8 cellular contexts compared by ENCODE assay signal in the genomic region with DNA sequence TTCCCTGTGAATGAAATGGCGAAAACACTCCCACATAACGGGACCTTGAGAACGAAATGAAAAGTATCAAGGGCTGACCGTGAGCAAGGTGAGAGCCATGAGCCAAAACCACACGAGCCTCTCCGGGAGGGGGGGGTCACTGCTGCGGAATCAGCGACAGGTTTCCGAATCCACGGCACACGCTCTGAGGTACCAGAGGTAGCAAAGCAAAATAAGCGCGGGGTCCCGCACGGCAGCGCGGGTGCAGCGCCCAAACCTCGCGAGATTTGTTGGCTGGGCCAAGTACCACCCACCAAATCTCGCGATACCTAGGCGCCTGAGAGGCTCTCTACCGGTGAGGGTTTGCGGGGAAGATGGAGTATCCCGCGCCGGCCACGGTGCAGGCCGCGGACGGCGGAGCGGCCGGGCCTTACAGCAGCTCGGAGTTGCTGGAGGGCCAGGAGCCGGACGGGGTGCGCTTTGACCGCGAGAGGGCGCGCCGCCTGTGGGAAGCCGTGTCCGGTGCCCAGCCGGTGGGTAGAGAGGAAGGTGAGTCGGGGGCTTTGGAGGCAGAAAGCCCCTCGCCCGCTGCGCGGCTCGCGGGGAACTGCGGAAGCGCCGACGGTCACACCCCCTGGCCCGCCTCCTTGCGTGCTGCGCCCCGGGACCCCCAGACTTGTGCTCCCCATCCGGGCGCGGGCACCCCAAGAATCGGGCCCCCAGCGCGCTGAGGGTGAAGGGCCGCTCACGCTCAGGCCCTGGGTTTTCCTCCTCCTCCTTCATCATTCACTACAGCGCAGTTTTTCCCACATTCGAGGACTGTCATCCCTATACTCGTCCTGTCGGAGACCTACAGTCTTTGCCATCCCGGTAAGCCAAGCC. TPM values are rescaled to one million over a fixed set of nuclear protein-coding genes. Genes with fewer than 3 reads are reported as not detected.
DNase-seq lines count a peak whose midpoint lies in the region; ATAC-seq, FAIRE-seq and TF ChIP-seq lines count a peak whose summit lies in the region.

ZNF346 (plus strand) TSS at position 311 of the 861 bp plus-strand sequence; CDS start at position 354, 43 bp downstream.

- H3K79me2 ChIP-seq in H1 (ENCODE audit: control insufficient read depth in 1 of 2, insufficient read depth in 2 of 2, low read length in 2 of 2): peaks cover 0 to 23% of the 10 kb centered on the region in 2 experiments; a peak in 2 of 4 replicates

- peak; percentile 1 to 32; a peak in 1 of 4 replicates for TF ChIP-seq RAD21 in H1 (IDR thresholded peaks at IDR 0.05 in 1 of 2, conservative IDR thresholded peaks at IDR 0.05 in 1 of 2; ENCODE audit: low read depth in 2 of 2, low read length in 2 of 2)

- no peaks in the 10 kb centered on the region for H4K20me1 ChIP-seq in H1 (replicated peaks in 1 of 2; ENCODE audit: control insufficient read depth in 1 of 2, insufficient read depth in 2 of 2, low read length in 2 of 2)

- WGBS in H1 (ENCODE audit: extremely low coverage in 1 of 2, insufficient coverage in 1 of 2, insufficient read length in 1 of 2, insufficient replicate concordance in 2 of 2, low coverage in 1 of 2, low lambda C conversion rate in 2 of 2, missing lambda C conversion rate in 1 of 2), 2 experiments: 3% methylated on average over 75 of the region's 75 CpGs; no CpG with 5 or more reads in 1 of the 2 experiments
- 2% methylated on average over 67 of the region's 75 CpGs for WGBS in mesenchymal stem cell

- H3K9me3 ChIP-seq in H1 (ENCODE audit: insufficient read depth in 2 of 2, low read depth in 1 of 2, low read length in 1 of 2) (no peaks in the 10 kb centered on the region), mesenchymal stem cell (ENCODE audit: control insufficient read depth, low read length) (no peaks in the 10 kb centered on the region)

- ATAC-seq in GM21360 (IDR thresholded peaks at IDR 0.05; ENCODE audit: unreplicated experiment): peak; percentile 88

- peaks cover 7% of the 10 kb centered on the region; the same call in 1 of the 2 replicates for H3K23me2 ChIP-seq in H1 (ENCODE audit: low read depth, low read length)

- H2BK120ac ChIP-seq in H1 (replicated peaks; ENCODE audit: low read depth, low read length) (no peak within 1 kb of the TSS), mesenchymal stem cell (ENCODE audit: low read depth, low read length) (no peak within 1 kb of the TSS)

- H2BK12ac ChIP-seq in H1 (ENCODE audit: low read depth, low read length) (peak within 1 kb of the TSS; percentile 52; the same call in 1 of the 2 replicates), mesenchymal stem cell (ENCODE audit: low read length in 2 of 2) (peak within 1 kb of the TSS; percentile 14 to 42)

- POLR2A ChIA-PET in H1 (lab: Charles Lee; ENCODE audit: partially characterized antibody): interaction anchor here (0.8 to 2.5 kb wide), 12 partner anchors 10 to 123 kb away, joined by 3 to 26 read pairs (median 4); partner anchors contain the start of genes NSD1 and UIMC1

- H3K56ac ChIP-seq in H1 (replicated peaks; ENCODE audit: insufficient read length, low read depth, low read length): no peak within 1 kb of the TSS

- peak; percentile 55 to 66 (median 64) for TF ChIP-seq CTCF in H1 (IDR thresholded peaks at IDR 0.05; ENCODE audit: control extremely low read depth in 1 of 3, insufficient read depth in 1 of 3, low read depth in 1 of 3, low read length in 3 of 3)

- H4K8ac ChIP-seq in H1 (ENCODE audit: extremely low read depth, insufficient read depth, low read length) (peak within 1 kb of the TSS; percentile 95), mesenchymal stem cell (ENCODE audit: low read length) (peak within 1 kb of the TSS; percentile 98)

- H4K91ac ChIP-seq in H1 (replicated peaks; ENCODE audit: insufficient read length, low read length) (peak within 1 kb of the TSS; percentile 35), mesenchymal stem cell (ENCODE audit: low read length) (peak within 1 kb of the TSS; percentile 72)

- H3K27me3 ChIP-seq in H1 (replicated peaks in 1 of 4; ENCODE audit: control insufficient read depth in 3 of 4, extremely low read depth in 1 of 4, insufficient read depth in 3 of 4, low read length in 3 of 4) (no peaks in the 10 kb centered on the region), mesenchymal stem cell (ENCODE audit: control insufficient read depth in 1 of 2, insufficient read depth in 1 of 2, low read length in 2 of 2) (no peaks in the 10 kb centered on the region)

- H3K27ac ChIP-seq in H1 (ENCODE audit: low read depth, low read length): peak within 1 kb of the TSS; percentile 13; the same call in 1 of the 2 replicates
- H3K27ac ChIP-seq in mesenchymal stem cell (ENCODE audit: low read length, poor library complexity, severe bottlenecking): no peak within 1 kb of the TSS

- no peak for TF ChIP-seq EP300 in H1 (IDR thresholded peaks at IDR 0.05; ENCODE audit: borderline replicate concordance in 1 of 2, low read depth in 2 of 2, low read length in 2 of 2)

- peak within 1 kb of the TSS; percentile 49 to 75 (median 74) for H3K4me3 ChIP-seq in H1 (ENCODE audit: extremely low read depth in 1 of 4, insufficient read depth in 2 of 4, low read depth in 3 of 4, low read length in 4 of 4)
- peak within 1 kb of the TSS; percentile 85 to 90 for H3K4me3 ChIP-seq in mesenchymal stem cell (ENCODE audit: insufficient read depth in 1 of 2, low read depth in 1 of 2, low read length in 2 of 2)

- CTCF ChIA-PET in H1 (lab: Charles Lee; ENCODE audit: partially characterized antibody): interaction anchor here (0.8 to 3.4 kb wide), 15 partner anchors 11 to 362 kb away, joined by 3 to 17 read pairs (median 4); partner anchors contain the start of gene UIMC1

- FAIRE-seq in H1 (lab: Jason Lieb, UNC): no peak

- H3K14ac ChIP-seq in H1 (ENCODE audit: insufficient read length): no peak within 1 kb of the TSS
- peak within 1 kb of the TSS in 1 of 2 experiments; percentile 89 for H3K14ac ChIP-seq in mesenchymal stem cell (ENCODE audit: low read length in 2 of 2)

- H3K4me2 ChIP-seq in H1 (ENCODE audit: insufficient read depth in 1 of 2, low read depth in 2 of 2, low read length in 2 of 2) (peak within 1 kb of the TSS; percentile 87 to 95), mesenchymal stem cell (ENCODE audit: low read length, poor library complexity, severe bottlenecking) (peak within 1 kb of the TSS; percentile 93)

- H3K18ac ChIP-seq in H1 (ENCODE audit: extremely low read depth, low read length) (peak within 1 kb of the TSS; percentile 89; the same call in 1 of the 2 replicates), mesenchymal stem cell (ENCODE audit: low read depth in 1 of 2, low read length in 2 of 2) (peak within 1 kb of the TSS; percentile 87 to 98)

- H2BK5ac ChIP-seq in H1 (ENCODE audit: low read depth, low read length) (peak within 1 kb of the TSS; percentile 60; the same call in 1 of the 2 replicates), mesenchymal stem cell (ENCODE audit: low read depth, low read length, poor library complexity, severe bottlenecking) (no peak within 1 kb of the TSS)

- peaks cover 0 to 4% (median 0%) of the 10 kb centered on the region in 4 experiments; a peak in 3 of 7 replicates for H3K4me1 ChIP-seq in H1 (replicated peaks in 1 of 4; ENCODE audit: control insufficient read depth in 3 of 4, insufficient read depth in 4 of 4, low read length in 3 of 4)
- H3K4me1 ChIP-seq in mesenchymal stem cell (ENCODE audit: control insufficient read depth, insufficient read depth, low read depth, low read length): peaks cover 8% of the 10 kb centered on the region

- H3K9ac ChIP-seq in H1 (replicated peaks in 1 of 4; ENCODE audit: extremely low read depth in 1 of 4, low read depth in 3 of 4, low read length in 3 of 4) (peak within 1 kb of the TSS; percentile 71 to 85 (median 79)), mesenchymal stem cell (ENCODE audit: low read length) (peak within 1 kb of the TSS; percentile 94)

- H3K79me1 ChIP-seq in H1 (ENCODE audit: low read depth, low read length): 0 out of 2 replicates have a peak, but pooled peaks cover 4% of the 10 kb centered on the region
- H3K79me1 ChIP-seq in mesenchymal stem cell (replicated peaks; ENCODE audit: low read length, poor library complexity, severe bottlenecking): peaks cover 6% of the 10 kb centered on the region

- H2BK15ac ChIP-seq in H1 (ENCODE audit: low read length) (no peak within 1 kb of the TSS), mesenchymal stem cell (ENCODE audit: low read depth, poor library complexity, severe bottlenecking) (peak within 1 kb of the TSS; percentile 44)

- peaks cover 0 to 5% (median 2%) of the 10 kb centered on the region in 4 experiments; a peak in 2 of 8 replicates for H3K36me3 ChIP-seq in H1 (ENCODE audit: control insufficient read depth in 2 of 4, insufficient read depth in 4 of 4, low read length in 3 of 4)
- H3K36me3 ChIP-seq in mesenchymal stem cell (ENCODE audit: control insufficient read depth in 1 of 2, insufficient read depth in 2 of 2, low read depth in 1 of 2, low read length in 2 of 2): peaks cover 7 to 12% of the 10 kb centered on the region in 2 experiments

- DNase-seq in COLO829 (ENCODE audit: low spot score): peak; percentile 97
- peak in 75 of 76 experiments; percentile 17 to 91 (median 81) for DNase-seq in HUDEP-2 (lab: John Stamatoyannopoulos, UW; ENCODE audit: unreplicated experiment in 76 of 76)
- DNase-seq in NOMO-1 treated with DMSO at 0.1 percent for 48 hours (lab: John Stamatoyannopoulos, UW; ENCODE audit: unreplicated experiment): peak; percentile 88
- peak; percentile 74 to 84 for DNase-seq in activated CD8-positive, alpha-beta memory T cell treated with anti-CD3 and anti-CD28 coated beads for 4 hours (ENCODE audit: low read depth in 2 of 2)
- peak; percentile 70 to 93 for DNase-seq in H1 (ENCODE audit: low read depth in 1 of 2, low spot score in 2 of 2)
- peak; percentile 94 for DNase-seq in mesenchymal stem cell
- DNase-seq in stimulated activated CD8-positive, alpha-beta memory T cell treated with anti-CD3 and anti-CD28 coated beads, Interleukin-12 subunit alpha, Interleukin-12 subunit beta, amount 100 ng/mL, for 24 hours (ENCODE audit: extremely low read depth): peak; percentile 76

- H3K4ac ChIP-seq in H1 (replicated peaks; ENCODE audit: insufficient read length, low read depth, low read length): no peak within 1 kb of the TSS
- peak within 1 kb of the TSS; percentile 30 to 98 for H3K4ac ChIP-seq in mesenchymal stem cell (ENCODE audit: low read depth in 1 of 2, low read length in 2 of 2)

- peak in 1 of 2 experiments; percentile 87; a peak in 2 of 3 replicates for TF ChIP-seq POLR2A in H1 (IDR thresholded peaks at IDR 0.05; ENCODE audit: control extremely low read depth in 1 of 2, low read depth in 2 of 2, low read length in 2 of 2)

- peak within 1 kb of the TSS; percentile 32; the same call in 1 of the 2 replicates for H2BK20ac ChIP-seq in H1 (ENCODE audit: low read length)

- H2AFZ ChIP-seq in H1 (ENCODE audit: low read length) (peak within 1 kb of the TSS; percentile 96), mesenchymal stem cell (ENCODE audit: low read depth, low read length) (peak within 1 kb of the TSS; percentile 100)

- peak within 1 kb of the TSS; percentile 90 for H4K5ac ChIP-seq in H1 (ENCODE audit: insufficient read length, low read depth, low read length)

- H3K23ac ChIP-seq in H1 (ENCODE audit: insufficient read length) (no peak within 1 kb of the TSS), mesenchymal stem cell (ENCODE audit: low read length in 2 of 2) (peak within 1 kb of the TSS in 1 of 2 experiments; percentile 87)

- H2AK5ac ChIP-seq in H1 (ENCODE audit: low read depth, low read length): no peak within 1 kb of the TSS
- no peak within 1 kb of the TSS for H2AK5ac ChIP-seq in mesenchymal stem cell (ENCODE audit: low read length, severe bottlenecking)

RNA-seq across cellular contexts. Expression of gene ZNF346, which starts in this region (rescaled TPM):
- total RNA-seq in H1 (2021; fragmentation: NEBNext Ultra II Directional; extraction: Animal tissue kit (Norgen Biotek cat#: 25700)): 19.9 and 20.2 TPM in 2 replicates
- polyA plus RNA-seq in H1 (2011; rRNA removed): 20.8 and 20.9 TPM in 2 replicates
- 22.3 TPM for polyA plus RNA-seq in H1 (2011; cell fraction: cytosol; rRNA removed)
- 18.0 TPM for polyA plus RNA-seq in H1 (2011; cell fraction: nucleus; rRNA removed)
- polyA plus RNA-seq in H1 (2012, experiment 1 of 2): 17.0 to 21.1 TPM (median 17.9 TPM) in 4 replicates
- polyA plus RNA-seq in H1 (2012, experiment 2 of 2): 10.9 TPM
- 11.0 TPM for polyA plus RNA-seq in H1 (2013, experiment 1 of 2)
- 10.8 TPM for polyA plus RNA-seq in H1 (2013, experiment 2 of 2)
- polyA minus RNA-seq in H1 (2011; rRNA and poly(A)+ RNA removed): 26.8 and 29.2 TPM in 2 replicates
- polyA minus RNA-seq in H1 (2011; cell fraction: cytosol; rRNA and poly(A)+ RNA removed): 14.6 TPM
- polyA minus RNA-seq in H1 (2011; cell fraction: nucleus; rRNA and poly(A)+ RNA removed): 20.0 TPM
- 8.8 TPM for polyA plus RNA-seq in mesenchymal stem cell (2013, experiment 1 of 2)
- 9.3 TPM for polyA plus RNA-seq in mesenchymal stem cell (2013, experiment 2 of 2)
